In the genomic region with DNA sequence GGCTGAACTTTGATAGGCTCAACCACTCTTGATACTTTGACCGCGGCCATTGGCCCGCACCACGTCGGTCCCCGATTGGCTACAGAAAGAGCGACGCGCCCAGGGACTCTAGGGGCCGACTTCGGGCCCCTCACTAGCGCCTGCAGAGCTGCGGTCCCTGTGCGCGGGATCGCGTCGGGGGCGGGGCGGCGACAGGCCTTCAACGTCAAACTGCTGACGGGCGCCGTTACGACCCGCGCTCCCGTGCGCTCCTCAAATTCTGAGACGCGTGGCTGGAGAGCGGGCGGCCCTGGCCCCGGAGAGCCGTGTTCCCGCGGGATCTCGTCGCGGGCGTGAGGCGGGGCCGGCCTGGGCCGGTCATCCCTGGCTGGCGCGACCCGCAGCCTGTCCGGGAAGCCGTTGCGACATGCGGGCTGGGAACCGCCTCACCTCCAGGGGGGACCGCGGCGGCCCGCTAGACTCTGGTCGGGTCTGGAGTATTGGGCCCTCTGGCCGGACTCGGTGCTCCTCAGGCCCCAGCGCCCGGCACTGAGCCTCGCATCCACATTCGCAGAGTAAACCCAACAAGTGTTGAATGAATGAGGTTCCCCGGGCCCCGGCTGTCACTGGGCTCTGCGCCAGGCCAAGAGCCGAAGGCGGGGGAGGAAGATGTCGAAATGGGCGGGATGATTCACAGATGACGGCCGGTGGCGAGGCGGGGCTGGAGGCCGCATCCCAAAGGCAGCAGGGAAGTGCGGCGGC, we compare ENCODE assay signal across 8 cellular contexts.
DNase-seq lines count a peak whose midpoint lies in the region; ATAC-seq and TF ChIP-seq lines count a peak whose summit lies in the region.

No MANE protein-coding gene starts in this region.

- H4K20me1 ChIP-seq in KMS-11 (ENCODE audit: insufficient read depth) = no peaks in the 10 kb centered on the region

- no peaks in the 10 kb centered on the region for H3K9me3 Mint-ChIP-seq in nephron

- peaks cover 31% of the 10 kb centered on the region for H3K4me1 ChIP-seq in KMS-11 (ENCODE audit: low read depth, poor library complexity, severe bottlenecking)

- CTCF ChIA-PET in RWPE1 (lab: Yijun Ruan, JAX) = interaction anchor here (0.7 to 1.5 kb wide), 3 partner anchors 10 to 602 kb away, joined by 3 read pairs; a partner anchor contains a TSS

- peak overlapping the region; percentile 90 for H3K4me2 ChIP-seq in KMS-11

- peak overlapping the region; percentile 88 for H2AFZ ChIP-seq in KMS-11 (ENCODE audit: low read depth)

- no peaks in the 10 kb centered on the region for H3K36me3 ChIP-seq in KMS-11 (ENCODE audit: insufficient read depth)

- H3K4me3 ChIP-seq in KMS-11 (IDR thresholded peaks at IDR 0.05; ENCODE audit: insufficient read depth, low read depth, low read length) (no peak overlapping the region), fibroblast of pulmonary artery (replicated peaks; ENCODE audit: low read depth, low read length) (peak overlapping the region; percentile 62)

- peaks cover 28% of the 10 kb centered on the region for H3K4me1 Mint-ChIP-seq in nephron

- no peak for TF ChIP-seq CTCF in KMS-11 (conservative IDR thresholded peaks at IDR 0.05; ENCODE audit: low read depth, low read length)
- no peak for TF ChIP-seq CTCF in RWPE1 (conservative IDR thresholded peaks at IDR 0.05; ENCODE audit: low read depth)
- no peak for TF ChIP-seq CTCF in fibroblast of pulmonary artery (IDR thresholded peaks at IDR 0.05; ENCODE audit: low read length, missing control alignments)
- TF ChIP-seq CTCF in nephron (IDR thresholded peaks at IDR 0.05; ENCODE audit: unreplicated experiment in 3 of 3) = no peak

- ATAC-seq in GM21723 (IDR thresholded peaks at IDR 0.05; ENCODE audit: unreplicated experiment) = peak; percentile 87
- ATAC-seq in stimulated activated naive CD8-positive, alpha-beta T cell treated with anti-CD3 and anti-CD28 coated beads, Interleukin-15, Interleukin-2, amounts not matched to agents 100 U/mL and 50 U/mL, for 24 hours = peak; percentile 94

- peak overlapping the region; percentile 98 for H3K27ac ChIP-seq in KMS-11
- peak overlapping the region; percentile 99 for H3K27ac ChIP-seq in RWPE1

- POLR2A ChIA-PET in RWPE1 (lab: Yijun Ruan, JAX; ENCODE audit: low non-redundant PET) = interaction anchor here (0.5 to 1.5 kb wide), 13 partner anchors 15 to 492 kb away, joined by 3 to 6 read pairs (median 4); a partner anchor contains a TSS

- peak overlapping the region; percentile 97 for H3K9ac ChIP-seq in KMS-11

- DNase-seq in DMS53 (lab: John Stamatoyannopoulos, UW) (peak; percentile 96), RWPE1 (ENCODE audit: low spot score) (peak; percentile 97), fibroblast of pulmonary artery (ENCODE audit: low read depth) (peak; percentile 97)
- peak; percentile 86 for DNase-seq in activated T-helper 9 cell treated with anti-CD3 and anti-CD28 coated beads, Interleukin-2, amount 50 U/mL, for 16 hours (ENCODE audit: low read depth)
- peak; percentile 88 for DNase-seq in stimulated activated naive CD8-positive, alpha-beta T cell treated with anti-CD3 and anti-CD28 coated beads, Interleukin-15, Interleukin-2, amounts not matched to agents 100 U/mL and 50 U/mL, for 24 hours

- no peaks in the 10 kb centered on the region for H3K27me3 Mint-ChIP-seq in nephron (ENCODE audit: low read depth)

- no peaks in the 10 kb centered on the region for H3K27me3 ChIP-seq in KMS-11 (ENCODE audit: insufficient read depth, low read depth)

- H3K79me2 ChIP-seq in KMS-11 (ENCODE audit: insufficient read depth, low read depth) = peaks cover 41% of the 10 kb centered on the region; the same call in 1 of the 2 replicates

- no peaks in the 10 kb centered on the region for H3K36me3 Mint-ChIP-seq in nephron (ENCODE audit: low read depth)

- peak overlapping the region; percentile 83 to 90 (median 87) for H3K4me3 Mint-ChIP-seq in nephron

- peak overlapping the region; percentile 68 to 97 (median 95) for H3K27ac Mint-ChIP-seq in nephron
